In the genomic region with DNA sequence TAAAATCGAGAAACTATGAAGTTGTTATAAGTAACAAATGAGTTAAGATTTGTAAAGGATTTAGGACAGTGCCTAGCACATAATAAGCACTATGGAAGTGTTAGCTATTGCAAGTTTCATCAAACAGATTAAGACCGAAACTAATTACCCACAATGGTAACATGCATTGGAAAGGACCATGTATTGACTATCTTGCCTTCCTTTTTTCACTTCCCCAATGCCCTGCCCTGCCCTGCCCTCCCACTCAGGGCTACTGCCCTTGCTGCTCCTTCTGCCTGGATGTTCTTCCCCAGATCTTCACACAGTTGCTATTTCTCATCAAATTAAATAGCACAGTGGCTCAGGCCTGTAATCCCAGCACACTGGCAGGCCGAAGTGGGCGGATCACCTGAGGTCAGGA, we compare ENCODE assay signal across 24 cellular contexts.
DNase-seq lines count a peak whose midpoint lies in the region; ATAC-seq and TF ChIP-seq lines count a peak whose summit lies in the region.
"Had no signal": no experiment of that assay in that cellular context is flagged by ENCODE, and none has a peak within 500 bp of the region (broad histone marks: within the 10 kb centered on the region; RNA-seq: fewer than 3 reads in every experiment).

No MANE protein-coding gene starts in this region.

- no peaks in the 10 kb centered on the region for H3K27me3 Mint-ChIP-seq in activated CD4-positive, alpha-beta memory T cell treated with anti-CD3 and anti-CD28 coated beads, Interleukin-2, amount 10 ng/mL, durations not matched to agents 7 days and 5 days
- H3K27me3 Mint-ChIP-seq: activated CD8-positive, alpha-beta memory T cell treated with anti-CD3 and anti-CD28 coated beads, Interleukin-2, amount 10 ng/mL, durations not matched to agents 7 days and 5 days; activated naive CD8-positive, alpha-beta T cell treated with anti-CD3 and anti-CD28 coated beads, Interleukin-2, amount 10 ng/mL, durations not matched to agents 7 days and 5 days; B cell; brain had no signal

- H3K27ac ChIP-seq in RWPE1, result no peak overlapping the region
- H3K27ac ChIP-seq: heart right ventricle, Peyer's patch, upper lobe of left lung had no signal

- H3K27ac Mint-ChIP-seq in activated CD4-positive, alpha-beta memory T cell treated with anti-CD3 and anti-CD28 coated beads, Interleukin-2, amount 10 ng/mL, durations not matched to agents 7 days and 5 days, result no peak overlapping the region
- H3K27ac Mint-ChIP-seq: activated CD8-positive, alpha-beta memory T cell treated with anti-CD3 and anti-CD28 coated beads, Interleukin-2, amount 10 ng/mL, durations not matched to agents 7 days and 5 days; activated naive CD8-positive, alpha-beta T cell treated with anti-CD3 and anti-CD28 coated beads, Interleukin-2, amount 10 ng/mL, durations not matched to agents 7 days and 5 days; B cell; immature natural killer cell had no signal

- no peaks in the 10 kb centered on the region for H3K9me3 Mint-ChIP-seq in activated CD4-positive, alpha-beta memory T cell treated with anti-CD3 and anti-CD28 coated beads, Interleukin-2, amount 10 ng/mL, durations not matched to agents 7 days and 5 days
- H3K9me3 Mint-ChIP-seq: activated naive CD8-positive, alpha-beta T cell treated with anti-CD3 and anti-CD28 coated beads, Interleukin-2, amount 10 ng/mL, durations not matched to agents 7 days and 5 days; H9; neural crest cell had no signal

- no peaks in the 10 kb centered on the region for H3K36me3 Mint-ChIP-seq in activated CD4-positive, alpha-beta memory T cell treated with anti-CD3 and anti-CD28 coated beads, Interleukin-2, amount 10 ng/mL, durations not matched to agents 7 days and 5 days (ENCODE audit: low read depth)
- H3K36me3 Mint-ChIP-seq: activated CD8-positive, alpha-beta memory T cell treated with anti-CD3 and anti-CD28 coated beads, Interleukin-2, amount 10 ng/mL, durations not matched to agents 7 days and 5 days; activated naive CD8-positive, alpha-beta T cell treated with anti-CD3 and anti-CD28 coated beads, Interleukin-2, amount 10 ng/mL, durations not matched to agents 7 days and 5 days; brain; immature natural killer cell had no signal

- CTCF ChIA-PET in activated CD4-positive, alpha-beta memory T cell treated with anti-CD3 and anti-CD28 coated beads, Interleukin-2, amount 10 ng/mL, durations not matched to agents 7 days and 5 days (lab: Charles Lee), result no interaction called here
- CTCF ChIA-PET in RWPE1 (lab: Yijun Ruan, JAX), result interaction anchor here (0.6 kb wide), 2 partner anchors 83 to 822 kb away, joined by 3 to 4 read pairs; no protein-coding TSS in a partner anchor

- ATAC-seq in HG03025 (IDR thresholded peaks at IDR 0.05; ENCODE audit: low FRiP score, unreplicated experiment) (peak; percentile 72), GM18520 (IDR thresholded peaks at IDR 0.05; ENCODE audit: unreplicated experiment) (no peak), GM18505 (IDR thresholded peaks at IDR 0.05; ENCODE audit: unreplicated experiment) (no peak)
- ATAC-seq: activated CD8-positive, alpha-beta memory T cell treated with anti-CD3 and anti-CD28 coated beads, Interleukin-2, amount 10 ng/mL, durations not matched to agents 7 days and 5 days; heart right ventricle; left ventricle myocardium superior; SK-N-SH treated with all-trans-retinoic acid at 6 μM for 48 hours had no signal

- POLR2A ChIA-PET in activated CD4-positive, alpha-beta memory T cell treated with anti-CD3 and anti-CD28 coated beads, Interleukin-2, amount 10 ng/mL, durations not matched to agents 7 days and 5 days (lab: Charles Lee), result no interaction called here
- POLR2A ChIA-PET in RWPE1 (lab: Yijun Ruan, JAX; ENCODE audit: low non-redundant PET), result no interaction called here

- H3K4me3 Mint-ChIP-seq in activated CD4-positive, alpha-beta memory T cell treated with anti-CD3 and anti-CD28 coated beads, Interleukin-2, amount 10 ng/mL, durations not matched to agents 7 days and 5 days, result no peak overlapping the region
- H3K4me3 Mint-ChIP-seq: activated CD8-positive, alpha-beta memory T cell treated with anti-CD3 and anti-CD28 coated beads, Interleukin-2, amount 10 ng/mL, durations not matched to agents 7 days and 5 days; activated naive CD8-positive, alpha-beta T cell treated with anti-CD3 and anti-CD28 coated beads, Interleukin-2, amount 10 ng/mL, durations not matched to agents 7 days and 5 days; B cell; brain; H9; immature natural killer cell; neural crest cell had no signal

- H3K4me1 Mint-ChIP-seq in activated CD4-positive, alpha-beta memory T cell treated with anti-CD3 and anti-CD28 coated beads, Interleukin-2, amount 10 ng/mL, durations not matched to agents 7 days and 5 days, result no peaks in the 10 kb centered on the region
- H3K4me1 Mint-ChIP-seq: activated CD8-positive, alpha-beta memory T cell treated with anti-CD3 and anti-CD28 coated beads, Interleukin-2, amount 10 ng/mL, durations not matched to agents 7 days and 5 days; activated naive CD8-positive, alpha-beta T cell treated with anti-CD3 and anti-CD28 coated beads, Interleukin-2, amount 10 ng/mL, durations not matched to agents 7 days and 5 days; immature natural killer cell had no signal

- DNase-seq in SKM-1 treated with dmso at 0.1 percent for 144 hours (lab: John Stamatoyannopoulos, UW; ENCODE audit: unreplicated experiment) (peak; percentile 75), SKM-1 (lab: John Stamatoyannopoulos, UW; ENCODE audit: unreplicated experiment) (no peak), NOMO-1 treated with dmso at 0.1 percent for 144 hours (lab: John Stamatoyannopoulos, UW; ENCODE audit: unreplicated experiment) (peak; percentile 34), RWPE1 (ENCODE audit: low spot score) (no peak)
- no peak for DNase-seq in activated CD4-positive, alpha-beta memory T cell treated with anti-CD3 and anti-CD28 coated beads, Interleukin-2, amount 10 ng/mL, durations not matched to agents 7 days and 5 days
- DNase-seq: activated CD8-positive, alpha-beta memory T cell treated with anti-CD3 and anti-CD28 coated beads, Interleukin-2, amount 10 ng/mL, durations not matched to agents 7 days and 5 days; activated naive CD8-positive, alpha-beta T cell treated with anti-CD3 and anti-CD28 coated beads, Interleukin-2, amount 10 ng/mL, durations not matched to agents 7 days and 5 days; H9; heart right ventricle; immature natural killer cell; left ventricle myocardium superior; NCI-H1105 treated with DMSO at 0.1 percent for 48 hours; NCI-H2171 treated with DMSO at 0.1 percent for 48 hours; NCI-H774; Peyer's patch; stimulated activated CD4-positive, alpha-beta T cell treated with anti-CD3 and anti-CD28 coated beads, Interleukin-4, amount 100 ng/mL, for 24 hours; upper lobe of left lung had no signal

- no peak for TF ChIP-seq CTCF in RWPE1 (conservative IDR thresholded peaks at IDR 0.05; ENCODE audit: low read depth)

- no peak for TF ChIP-seq POLR2A in GM18505 (IDR thresholded peaks at IDR 0.05; ENCODE audit: borderline replicate concordance, extremely low read depth, insufficient read depth, insufficient read length)

Comparison
In these comparisons a context has a peak if more than half of its experiments do, and no peak if none do; other contexts are left out.
1. DNase-seq: peak in SKM-1 treated with dmso at 0.1 percent for 144 hours (single experiment) and NOMO-1 treated with dmso at 0.1 percent for 144 hours (single experiment); none in SKM-1 (single experiment), activated CD4-positive, alpha-beta memory T cell treated with anti-CD3 and anti-CD28 coated beads, Interleukin-2, amount 10 ng/mL, durations not matched to agents 7 days and 5 days (single experiment) and RWPE1 (single experiment).